ENCODE assay signal across 1 cellular context in the genomic region with DNA sequence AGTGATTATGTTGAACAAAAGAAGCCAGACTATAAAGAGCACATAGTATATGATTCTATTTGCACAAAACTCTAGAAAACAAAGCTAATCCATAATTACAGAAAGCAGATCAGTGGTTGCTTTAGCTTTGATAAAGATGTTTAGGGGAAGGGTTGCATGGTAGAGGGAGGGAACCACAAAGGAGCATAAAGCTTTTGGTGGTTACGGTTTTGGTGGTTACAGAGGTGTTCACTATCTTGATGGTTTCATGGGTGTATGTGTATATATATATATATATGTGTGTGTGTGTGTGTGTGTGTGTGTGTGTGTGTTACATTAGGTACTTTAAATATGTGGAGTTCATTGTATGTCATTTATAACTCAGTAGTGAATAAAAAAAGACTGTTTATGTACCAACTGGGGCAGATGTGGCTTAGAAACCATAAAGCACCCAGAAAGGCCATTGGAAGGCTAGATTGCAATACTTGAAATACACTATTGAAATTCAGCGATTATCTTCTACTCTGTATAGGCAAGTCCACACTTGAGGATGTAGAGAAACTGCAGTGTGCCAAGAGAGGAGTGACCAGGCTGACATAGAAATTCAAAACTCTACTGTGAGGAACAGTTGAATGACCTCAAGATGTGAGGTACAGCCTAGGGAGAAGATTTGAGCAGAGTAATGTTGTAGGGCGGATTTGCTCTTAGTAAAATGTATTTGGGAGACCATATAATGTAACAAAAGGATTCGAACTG.
TF ChIP-seq lines count a peak whose summit lies in the region.

No MANE protein-coding gene starts in this region.

TF ChIP-seq in IMR-90, 13 proteins besides CTCF, POLR2A, EP300 and RAD21:
- TF ChIP-seq BHLHE40 (IDR thresholded peaks at IDR 0.05; ENCODE audit: low read depth, low read length) (no peak), RFX5 (IDR thresholded peaks at IDR 0.05; ENCODE audit: low read depth, low read length) (no peak), MAZ (IDR thresholded peaks at IDR 0.05; ENCODE audit: borderline replicate concordance, low read depth, low read length) (no peak)
